In genomic region chr2:3376821-3377220, GRCh38 we compare ENCODE assay signal across 1 cellular context.
TF ChIP-seq lines count a peak whose summit lies in the region.

No MANE protein-coding gene starts in this region.

TF ChIP-seq in HCT116, 20 proteins besides CTCF, POLR2A, EP300 and RAD21 (continued from another document):
- TF ChIP-seq MAX (IDR thresholded peaks at IDR 0.05) (no peak), SP1 (IDR thresholded peaks at IDR 0.05; ENCODE audit: low read depth) (no peak), ZNF274 (IDR thresholded peaks at IDR 0.05; ENCODE audit: low read depth, low read length) (no peak), ZFX (IDR thresholded peaks at IDR 0.05) (no peak), EZH2 (IDR thresholded peaks at IDR 0.05) (no peak), EZH2phosphoT487 (IDR thresholded peaks at IDR 0.05; ENCODE audit: borderline replicate concordance) (no peak)
